1 cellular context compared by ENCODE assay signal in genomic region chr18:55587341-55588000, GRCh38.
TF ChIP-seq lines count a peak whose summit lies in the region.

No MANE protein-coding gene starts in this region.

TF ChIP-seq in HEK293, 187 proteins besides CTCF, POLR2A, EP300 and RAD21 (continued from another document and continues in another):
- no peak for TF ChIP-seq ZNF518A (tag by site-specific recombination; conservative IDR thresholded peaks at IDR 0.05; ENCODE audit: low read depth)
- TF ChIP-seq ZBTB20 (tag by site-specific recombination; IDR thresholded peaks at IDR 0.05), result no peak
- no peak for TF ChIP-seq ZNF311 (tag by site-specific recombination; IDR thresholded peaks at IDR 0.05; ENCODE audit: borderline replicate concordance)
- no peak for TF ChIP-seq ZNF449 (tag by site-specific recombination; IDR thresholded peaks at IDR 0.05)
- TF ChIP-seq KLF1 (tag by site-specific recombination; IDR thresholded peaks at IDR 0.05), result no peak
- TF ChIP-seq ZNF302 (tag by site-specific recombination; IDR thresholded peaks at IDR 0.05; ENCODE audit: low read depth), result no peak
- no peak for TF ChIP-seq BCL11B (tag by site-specific recombination; IDR thresholded peaks at IDR 0.05; ENCODE audit: low read depth)
- TF ChIP-seq ZNF280C (tag by site-specific recombination; IDR thresholded peaks at IDR 0.05), result no peak
- TF ChIP-seq ZNF184 (tag by site-specific recombination; IDR thresholded peaks at IDR 0.05), result no peak
- no peak for TF ChIP-seq MYNN (tag by site-specific recombination; IDR thresholded peaks at IDR 0.05; ENCODE audit: borderline replicate concordance)
- TF ChIP-seq SCRT2 (tag by site-specific recombination; IDR thresholded peaks at IDR 0.05), result peak; percentile 67
- no peak for TF ChIP-seq ZNF501 (tag by site-specific recombination; IDR thresholded peaks at IDR 0.05)
- TF ChIP-seq SP3 (tag by site-specific recombination; IDR thresholded peaks at IDR 0.05), result no peak
- no peak for TF ChIP-seq ZNF174 (tag by site-specific recombination; IDR thresholded peaks at IDR 0.05)
- TF ChIP-seq ZNF768 (tag by site-specific recombination; IDR thresholded peaks at IDR 0.05), result no peak
- TF ChIP-seq PRDM2 (tag by site-specific recombination; IDR thresholded peaks at IDR 0.05; ENCODE audit: borderline replicate concordance), result no peak
- no peak for TF ChIP-seq ZFP41 (tag by site-specific recombination; IDR thresholded peaks at IDR 0.05; ENCODE audit: borderline replicate concordance)
- peak; percentile 67; the same call in 1 of the 2 replicates for TF ChIP-seq ZBTB10 (tag by site-specific recombination; IDR thresholded peaks at IDR 0.05)
- no peak for TF ChIP-seq ZSCAN18 (tag by site-specific recombination; IDR thresholded peaks at IDR 0.05)
- TF ChIP-seq ZNF645 (tag by site-specific recombination; IDR thresholded peaks at IDR 0.05), result no peak
- TF ChIP-seq ZNF704 (tag by site-specific recombination; IDR thresholded peaks at IDR 0.05), result no peak
- no peak for TF ChIP-seq INSM2 (tag by site-specific recombination; IDR thresholded peaks at IDR 0.05)
- TF ChIP-seq ZNF658 (tag by site-specific recombination; IDR thresholded peaks at IDR 0.05), result no peak
- TF ChIP-seq ZNF777 (tag by site-specific recombination; IDR thresholded peaks at IDR 0.05; ENCODE audit: borderline replicate concordance), result no peak
- TF ChIP-seq GLIS1 (tag by site-specific recombination; IDR thresholded peaks at IDR 0.05), result no peak
- no peak for TF ChIP-seq WT1 (tag by site-specific recombination; IDR thresholded peaks at IDR 0.05)
- TF ChIP-seq KLF7 (tag by site-specific recombination; IDR thresholded peaks at IDR 0.05; ENCODE audit: borderline replicate concordance), result no peak
- TF ChIP-seq ZNF555 (tag by site-specific recombination; conservative IDR thresholded peaks at IDR 0.05), result no peak
- TF ChIP-seq ZNF2 (tag by site-specific recombination; IDR thresholded peaks at IDR 0.05), result no peak
- TF ChIP-seq ZNF266 (tag by site-specific recombination; IDR thresholded peaks at IDR 0.05; ENCODE audit: low read depth), result no peak
- no peak for TF ChIP-seq ZNF157 (tag by site-specific recombination; IDR thresholded peaks at IDR 0.05)
- no peak for TF ChIP-seq ZNF155 (tag by site-specific recombination; IDR thresholded peaks at IDR 0.05)
- TF ChIP-seq ZNF19 (tag by site-specific recombination; IDR thresholded peaks at IDR 0.05; ENCODE audit: low read depth), result no peak
- no peak for TF ChIP-seq HOXA7 (CRISPR knock-in tag; IDR thresholded peaks at IDR 0.05; ENCODE audit: borderline replicate concordance)
